ENCODE assay signal across 8 cellular contexts in genomic region chr10:55500931-55501559, GRCh38.
DNase-seq lines count a peak whose midpoint lies in the region; ATAC-seq and TF ChIP-seq lines count a peak whose summit lies in the region.

No MANE protein-coding gene starts in this region.

- no peaks in the 10 kb centered on the region for H3K4me1 ChIP-seq in gastroesophageal sphincter

- DNase-seq in NOMO-1 treated with DMSO at 0.1 percent for 48 hours (lab: John Stamatoyannopoulos, UW; ENCODE audit: unreplicated experiment), result peak; percentile 9
- no peak for DNase-seq in NOMO-1 (lab: John Stamatoyannopoulos, UW; ENCODE audit: unreplicated experiment in 2 of 2)
- peak; percentile 84 for DNase-seq in OCI-M1 (lab: John Stamatoyannopoulos, UW)
- peak; percentile 47 for DNase-seq in glomerular visceral epithelial cell (ENCODE audit: extremely low spot score)
- no peak for DNase-seq in UCSD-AML1 (lab: John Stamatoyannopoulos, UW; ENCODE audit: unreplicated experiment)
- no peak for DNase-seq in AG08396 (ENCODE audit: low spot score)

- no peak overlapping the region for H3K27ac ChIP-seq in gastroesophageal sphincter

- TF ChIP-seq POLR2A in gastroesophageal sphincter (IDR thresholded peaks at IDR 0.05), result no peak

- ATAC-seq in HG03025 (IDR thresholded peaks at IDR 0.05; ENCODE audit: low FRiP score, unreplicated experiment), result peak; percentile 77
- ATAC-seq in gastroesophageal sphincter, result no peak

- H3K4me3 ChIP-seq in gastroesophageal sphincter, result no peak overlapping the region

- H3K27me3 ChIP-seq in gastroesophageal sphincter, result no peaks in the 10 kb centered on the region

- WGBS in gastroesophageal sphincter (ENCODE audit: low coverage in 1 of 2), 2 donors, result 0 to 14% methylated on average over 1 of the region's 1 CpG

- no peak for TF ChIP-seq EP300 in gastroesophageal sphincter (IDR thresholded peaks at IDR 0.05)

- peak in 1 of 4 experiments; percentile 42 for TF ChIP-seq CTCF in gastroesophageal sphincter (IDR thresholded peaks at IDR 0.05)

- no peaks in the 10 kb centered on the region for H3K9me3 ChIP-seq in gastroesophageal sphincter

- H3K36me3 ChIP-seq in gastroesophageal sphincter, result no peaks in the 10 kb centered on the region

Comparison
In these comparisons a context has a peak if more than half of its experiments do, and no peak if none do; other contexts are left out.
1. DNase-seq: peak in NOMO-1 treated with DMSO at 0.1 percent for 48 hours (single experiment), OCI-M1 (single experiment) and glomerular visceral epithelial cell (single experiment); none in NOMO-1 (0 of 2), UCSD-AML1 (single experiment) and AG08396 (single experiment).